ENCODE assay signal across 22 cellular contexts in genomic region chr3:169746924-169747323, GRCh38. TPM values are rescaled to one million over a fixed set of nuclear protein-coding genes. Genes with fewer than 3 reads are reported as not detected.
"Had no signal": no experiment of that assay in that cellular context is flagged by ENCODE, and none has a peak within 500 bp of the region (broad histone marks: within the 10 kb centered on the region; RNA-seq: fewer than 3 reads in every experiment).

No MANE protein-coding gene starts in this region.

- ATAC-seq: activated CD8-positive, alpha-beta T cell treated with anti-CD3 and anti-CD28 coated beads, Interleukin-2, amount 10 ng/mL, durations not matched to agents 7 days and 5 days; foreskin keratinocyte; left lung; naive thymus-derived CD8-positive, alpha-beta T cell; stimulated activated naive B cell treated with anti-CD40 and anti-IgM and Interleukin-4, amounts not matched to agents 10 μg/mL and 1 μg/mL and 100 μg/mL, for 72 hours had no signal

- H3K27ac ChIP-seq: adrenal gland, foreskin keratinocyte, left lung, prostate gland, thoracic aorta, vagina had no signal

- H3K36me3 ChIP-seq: adrenal gland, left lung, prostate gland, thoracic aorta, vagina had no signal

- DNase-seq: activated CD4-positive, alpha-beta T cell treated with anti-CD3 and anti-CD28 coated beads for 1 hour; activated CD4-positive, alpha-beta T cell treated with anti-CD3 and anti-CD28 coated beads, Interleukin-2, amount 50 U/mL, for 1 hour; activated CD8-positive, alpha-beta T cell treated with anti-CD3 and anti-CD28 coated beads, Interleukin-2, amount 10 ng/mL, durations not matched to agents 7 days and 5 days; activated gamma-delta T cell treated with Interleukin-2 at 50 U/mL for 16 hours; adrenal gland; central memory CD4-positive, alpha-beta T cell; dermis blood vessel endothelial cell; effector CD8-positive, alpha-beta T cell; erythroblast; foreskin keratinocyte; hippocampal formation; kidney glomerular epithelial cell; left lung; naive thymus-derived CD8-positive, alpha-beta T cell; stimulated activated CD4-positive, alpha-beta T cell treated with anti-CD3 and anti-CD28 coated beads, Interleukin-2, amount 100 ng/mL, for 48 hours; stimulated activated CD8-positive, alpha-beta memory T cell treated with anti-CD3 and anti-CD28 coated beads, Interleukin-4, amount 100 ng/mL, for 48 hours; stimulated activated naive B cell treated with anti-CD40 and anti-IgM and Interleukin-4, amounts not matched to agents 10 μg/mL and 1 μg/mL and 100 μg/mL, for 72 hours had no signal

- H3K27me3 ChIP-seq: adrenal gland, foreskin keratinocyte, vagina had no signal

- FAIRE-seq: astrocyte had no signal

- H3K9me3 ChIP-seq: adrenal gland, left lung, prostate gland, thoracic aorta, vagina had no signal

- H3K4me1 ChIP-seq: adrenal gland, left lung, prostate gland, vagina had no signal

- H3K4me3 ChIP-seq: adrenal gland, left lung, prostate gland, thoracic aorta, vagina had no signal

RNA-seq across cellular contexts. Expression of gene TERC, which starts 17.9 kb away (rescaled TPM):
- total RNA-seq: osteocyte had no signal
- polyA plus RNA-seq: adrenal gland, foreskin keratinocyte had no signal
